ENCODE assay signal across 14 cellular contexts in genomic region chr5:37615184-37615583, GRCh38.
DNase-seq lines count a peak whose midpoint lies in the region; ATAC-seq and TF ChIP-seq lines count a peak whose summit lies in the region.
"Had no signal": no experiment of that assay in that cellular context is flagged by ENCODE, and none has a peak within 500 bp of the region (broad histone marks: within the 10 kb centered on the region; RNA-seq: fewer than 3 reads in every experiment).

No MANE protein-coding gene starts in this region.

- peak overlapping the region; percentile 23 to 69 (median 50) for H3K27ac ChIP-seq in gastroesophageal sphincter
- H3K27ac ChIP-seq: neural progenitor cell had no signal

- no peaks in the 10 kb centered on the region for H3K9me3 ChIP-seq in gastroesophageal sphincter
- H3K9me3 ChIP-seq: Caco-2 had no signal

- peaks cover 3 to 6% of the 10 kb centered on the region in 2 donors for H3K4me1 Mint-ChIP-seq in effector memory CD8-positive, alpha-beta T cell (ENCODE audit: low read depth in 2 of 2)
- H3K4me1 Mint-ChIP-seq: activated naive CD8-positive, alpha-beta T cell treated with anti-CD3 and anti-CD28 coated beads for 36 hours; neural progenitor cell had no signal

- TF ChIP-seq EP300 in gastroesophageal sphincter (IDR thresholded peaks at IDR 0.05): no peak

- TF ChIP-seq POLR2A in gastroesophageal sphincter (IDR thresholded peaks at IDR 0.05): no peak

- H3K9me3 Mint-ChIP-seq in effector memory CD8-positive, alpha-beta T cell: no peaks in the 10 kb centered on the region
- H3K9me3 Mint-ChIP-seq: activated naive CD8-positive, alpha-beta T cell treated with anti-CD3 and anti-CD28 coated beads for 36 hours; neural progenitor cell had no signal

- no peak overlapping the region for H3K4me3 Mint-ChIP-seq in effector memory CD8-positive, alpha-beta T cell
- H3K4me3 Mint-ChIP-seq: activated naive CD8-positive, alpha-beta T cell treated with anti-CD3 and anti-CD28 coated beads for 36 hours; neural progenitor cell had no signal

- H3K36me3 ChIP-seq in gastroesophageal sphincter: no peaks in the 10 kb centered on the region
- H3K36me3 ChIP-seq: neural progenitor cell had no signal

- in situ Hi-C loops in astrocyte of the spinal cord (cut with HindIII; ENCODE audit: low sequenced_read_pairs): no loop called here

- ATAC-seq in gastroesophageal sphincter: peak; percentile 69
- ATAC-seq in effector memory CD8-positive, alpha-beta T cell (replicated peaks): no peak

- 48 to 58% methylated on average over 4 of the region's 4 CpGs for WGBS in gastroesophageal sphincter (ENCODE audit: low coverage in 1 of 2), 2 donors

- H3K4me3 ChIP-seq in astrocyte of the spinal cord (ENCODE audit: low read depth, low read length) (no peak overlapping the region), gastroesophageal sphincter (no peak overlapping the region)
- H3K4me3 ChIP-seq: neural progenitor cell, skin epidermis had no signal

- DNase-seq in HCEC 1CT (peak; percentile 78), astrocyte of the spinal cord (ENCODE audit: low read depth, low spot score) (peak; percentile 94), HK-2 (ENCODE audit: unreplicated experiment) (no peak), NCI-H187 (lab: John Stamatoyannopoulos, UW) (no peak), NCI-H2081 (lab: John Stamatoyannopoulos, UW) (no peak)
- DNase-seq in effector memory CD8-positive, alpha-beta T cell: no peak
- DNase-seq: activated CD4-positive, CD25-positive, alpha-beta regulatory T cell; activated CD8-positive, alpha-beta memory T cell treated with anti-CD3 and anti-CD28 coated beads, Interleukin-2, amount 50 U/mL, for 48 hours; activated naive CD8-positive, alpha-beta T cell treated with anti-CD3 and anti-CD28 coated beads for 36 hours; Caco-2; effector memory CD4-positive, alpha-beta T cell had no signal

- no peaks in the 10 kb centered on the region for H3K27me3 ChIP-seq in gastroesophageal sphincter
- H3K27me3 ChIP-seq: neural progenitor cell had no signal

- TF ChIP-seq CTCF in astrocyte of the spinal cord (IDR thresholded peaks at IDR 0.05; ENCODE audit: low read depth, low read length) (no peak), gastroesophageal sphincter (IDR thresholded peaks at IDR 0.05) (no peak)

- H3K36me3 Mint-ChIP-seq in effector memory CD8-positive, alpha-beta T cell (ENCODE audit: insufficient read depth): peaks cover 3% of the 10 kb centered on the region
- H3K36me3 Mint-ChIP-seq: neural progenitor cell had no signal

- H3K27ac Mint-ChIP-seq in effector memory CD8-positive, alpha-beta T cell: no peak overlapping the region
- H3K27ac Mint-ChIP-seq: activated naive CD8-positive, alpha-beta T cell treated with anti-CD3 and anti-CD28 coated beads for 36 hours; neural progenitor cell had no signal

- no peaks in the 10 kb centered on the region for H3K27me3 Mint-ChIP-seq in effector memory CD8-positive, alpha-beta T cell
- H3K27me3 Mint-ChIP-seq: activated naive CD8-positive, alpha-beta T cell treated with anti-CD3 and anti-CD28 coated beads for 36 hours had no signal

- peaks cover 0 to 14% (median 0%) of the 10 kb centered on the region in 3 donors for H3K4me1 ChIP-seq in gastroesophageal sphincter
- H3K4me1 ChIP-seq: Caco-2, neural progenitor cell had no signal

Comparison
In these comparisons a context has a peak if more than half of its experiments do, and no peak if none do; other contexts are left out.
1. DNase-seq: peak in HCEC 1CT (single experiment) and astrocyte of the spinal cord (single experiment); none in HK-2 (single experiment), NCI-H187 (0 of 2), effector memory CD8-positive, alpha-beta T cell (0 of 3) and NCI-H2081 (0 of 2).